Comparison of ENCODE assay signal across 1 cellular context in genomic region chr10:23459323-23459939, GRCh38.
TF ChIP-seq lines count a peak whose summit lies in the region.

No MANE protein-coding gene starts in this region.

TF ChIP-seq in H1, 55 proteins besides CTCF, POLR2A, EP300 and RAD21:
- TF ChIP-seq EGR1 (IDR thresholded peaks at IDR 0.05; ENCODE audit: borderline replicate concordance, low read depth, low read length) (no peak), GTF2F1 (IDR thresholded peaks at IDR 0.05; ENCODE audit: borderline replicate concordance, low read depth, low read length) (no peak), KDM1A (IDR thresholded peaks at IDR 0.05; ENCODE audit: borderline replicate concordance, low read length) (no peak), JUN (IDR thresholded peaks at IDR 0.05; ENCODE audit: low read depth, low read length) (no peak), KDM5A (IDR thresholded peaks at IDR 0.05; ENCODE audit: low read length) (no peak), BRCA1 (IDR thresholded peaks at IDR 0.05; ENCODE audit: low read depth, low read length) (no peak), TCF12 (IDR thresholded peaks at IDR 0.05; ENCODE audit: low read depth, low read length) (no peak), CEBPB (IDR thresholded peaks at IDR 0.05; ENCODE audit: low read depth, low read length) (no peak), MAFK (IDR thresholded peaks at IDR 0.05; ENCODE audit: low read depth, low read length) (no peak), TAF1 (IDR thresholded peaks at IDR 0.05; ENCODE audit: low read depth, low read length) (no peak), TAF7 (optimal IDR thresholded peaks at IDR 0.05; ENCODE audit: borderline replicate concordance, low read depth, low read length) (no peak), ZNF274 (IDR thresholded peaks at IDR 0.05; ENCODE audit: borderline replicate concordance, extremely low read depth, low read length) (no peak), RFX5 (IDR thresholded peaks at IDR 0.05; ENCODE audit: borderline replicate concordance, low read depth, low read length) (no peak), SIX5 (IDR thresholded peaks at IDR 0.05; ENCODE audit: low read depth, low read length) (no peak)
